In genomic region chr1:64242895-64243756, GRCh38 we compare ENCODE assay signal across 8 cellular contexts. TPM values are rescaled to one million over a fixed set of nuclear protein-coding genes. Genes with fewer than 3 reads are reported as not detected.
DNase-seq lines count a peak whose midpoint lies in the region; ATAC-seq and TF ChIP-seq lines count a peak whose summit lies in the region.

No MANE protein-coding gene starts in this region.

- H3K36me3 ChIP-seq in HCT116 (ENCODE audit: control insufficient read depth in 1 of 2, insufficient read depth in 2 of 2, low read length in 2 of 2) (no peaks in the 10 kb centered on the region), OCI-LY1 (ENCODE audit: insufficient read depth, low read length) (no peaks in the 10 kb centered on the region), neuronal stem cell (replicated peaks in 1 of 2; ENCODE audit: control insufficient read depth in 2 of 2, insufficient read depth in 2 of 2, low read length in 2 of 2) (no peaks in the 10 kb centered on the region)

- no peak overlapping the region for H2AK5ac ChIP-seq in neuronal stem cell (ENCODE audit: low read depth, low read length)

- H3K4me2 ChIP-seq in HCT116 (ENCODE audit: low read length) (no peak overlapping the region), OCI-LY1 (ENCODE audit: low read length) (peak overlapping the region; percentile 51), neuronal stem cell (ENCODE audit: insufficient read depth, low read length, poor library complexity, severe bottlenecking) (no peak overlapping the region)

- no peaks in the 10 kb centered on the region for H4K20me1 ChIP-seq in HCT116 (ENCODE audit: insufficient read depth)
- no peaks in the 10 kb centered on the region for H4K20me1 ChIP-seq in OCI-LY1 (ENCODE audit: insufficient read depth, low read length)

- intact Hi-C loops in HCT116 (cut with micrococcal nuclease) = loop anchor here (1.0 to 10.0 kb wide), 4 partner anchors 551 to 918 kb away; partner anchors contain the start of gene FOXD3

- H3K27me3 Mint-ChIP-seq in mesothelial cell of epicardium (ENCODE audit: low read depth) = no peaks in the 10 kb centered on the region

- H3K9me3 ChIP-seq in HCT116 (ENCODE audit: control insufficient read depth in 1 of 2, insufficient read depth in 1 of 2, low read depth in 1 of 2, low read length in 2 of 2) (no peaks in the 10 kb centered on the region), OCI-LY1 (ENCODE audit: low read length) (no peaks in the 10 kb centered on the region), neuronal stem cell (replicated peaks in 1 of 2; ENCODE audit: control insufficient read depth in 2 of 2, insufficient read depth in 1 of 2, low read depth in 1 of 2, low read length in 2 of 2) (no peaks in the 10 kb centered on the region)

- no CpG with 5 or more reads among the region's 6 CpGs for WGBS in neuronal stem cell (ENCODE audit: extremely low coverage in 2 of 2, insufficient read length in 2 of 2, insufficient replicate concordance in 1 of 2), 2 donors

- H2BK120ac ChIP-seq in neuronal stem cell (ENCODE audit: low read depth, low read length) = no peak overlapping the region

- peak; percentile 47 for DNase-seq in COR-L47 (lab: John Stamatoyannopoulos, UW)
- peak; percentile 40 for DNase-seq in HCT116 (ENCODE audit: low read depth, low spot score)
- peak; percentile 79 for DNase-seq in choroid plexus epithelial cell (ENCODE audit: low read depth)
- DNase-seq in mesothelial cell of epicardium (ENCODE audit: low spot score in 2 of 2, unreplicated experiment in 2 of 2) = no peak
- DNase-seq in mucosa of gallbladder (ENCODE audit: low spot score) = no peak
- DNase-seq in neuronal stem cell (ENCODE audit: low spot score) = no peak

- H2BK5ac ChIP-seq in neuronal stem cell (ENCODE audit: low read length) = no peak overlapping the region

- H3K4ac ChIP-seq in neuronal stem cell (ENCODE audit: low read length) = no peak overlapping the region

- RAD21 ChIA-PET in HCT116 (lab: Charles Lee; ENCODE audit: low non-redundant PET in 1 of 2, low total read pairs in 2 of 2, uncharacterized antibody in 2 of 2, unreplicated experiment in 2 of 2) = interaction anchor here (0.7 to 1.2 kb wide), 2 partner anchors 551 to 581 kb away, joined by 3 read pairs; no protein-coding TSS in a partner anchor

- H3K4me1 Mint-ChIP-seq in mesothelial cell of epicardium = peaks cover 47% of the 10 kb centered on the region

- no peaks in the 10 kb centered on the region for H3K4me1 ChIP-seq in HCT116 (ENCODE audit: control insufficient read depth in 1 of 2, insufficient read depth in 2 of 2, low read length in 2 of 2)
- H3K4me1 ChIP-seq in OCI-LY1 (ENCODE audit: insufficient read depth, low read length, severe bottlenecking) = peaks cover 20% of the 10 kb centered on the region
- peaks cover 2 to 3% of the 10 kb centered on the region in 2 donors for H3K4me1 ChIP-seq in neuronal stem cell (ENCODE audit: control insufficient read depth in 2 of 2, insufficient read depth in 1 of 2, low read depth in 1 of 2, low read length in 2 of 2)

- H4K91ac ChIP-seq in neuronal stem cell (ENCODE audit: low read depth, low read length, poor library complexity) = no peak overlapping the region

- H3K4me3 ChIP-seq in HCT116 (replicated peaks in 1 of 2; ENCODE audit: low read depth in 1 of 2, low read length in 2 of 2) (no peak overlapping the region), OCI-LY1 (ENCODE audit: low read depth, low read length, poor library complexity, severe bottlenecking) (peak overlapping the region; percentile 15), choroid plexus epithelial cell (ENCODE audit: low read depth, low read length) (no peak overlapping the region), neuronal stem cell (ENCODE audit: low read length in 2 of 2) (no peak overlapping the region)

- H3K79me1 ChIP-seq in neuronal stem cell (ENCODE audit: low read depth, low read length) = no peaks in the 10 kb centered on the region

- H3K27ac Mint-ChIP-seq in mesothelial cell of epicardium = peak overlapping the region; percentile 83

- H3F3A ChIP-seq in OCI-LY1 (ENCODE audit: insufficient read depth, low read length) = no peaks in the 10 kb centered on the region

- no peak overlapping the region for H3K18ac ChIP-seq in neuronal stem cell (ENCODE audit: low read length)

- H3K9me3 Mint-ChIP-seq in mesothelial cell of epicardium = no peaks in the 10 kb centered on the region

- no peak overlapping the region for H4K8ac ChIP-seq in neuronal stem cell (ENCODE audit: low read depth, low read length)

- TF ChIP-seq CTCF in HCT116 (IDR thresholded peaks at IDR 0.05 in 2 of 3, conservative IDR thresholded peaks at IDR 0.05 in 1 of 3; ENCODE audit: borderline replicate concordance in 1 of 3, insufficient read depth in 1 of 3, low read depth in 2 of 3, low read length in 2 of 3) = peak; percentile 48 to 77 (median 63)
- TF ChIP-seq CTCF in OCI-LY1 (IDR thresholded peaks at IDR 0.05; ENCODE audit: low read length) = peak; percentile 53; the same call in 1 of the 2 replicates
- TF ChIP-seq CTCF in choroid plexus epithelial cell (conservative IDR thresholded peaks at IDR 0.05; ENCODE audit: low read depth, low read length) = peak; percentile 50
- peak; percentile 60 for TF ChIP-seq CTCF in mesothelial cell of epicardium (IDR thresholded peaks at IDR 0.05; ENCODE audit: unreplicated experiment)

- no peaks in the 10 kb centered on the region for H3K36me3 Mint-ChIP-seq in mesothelial cell of epicardium

- TF ChIP-seq RAD21 in HCT116 (IDR thresholded peaks at IDR 0.05; ENCODE audit: low read depth) = peak; percentile 82

- CTCF ChIA-PET in HCT116 (lab: Charles Lee) = interaction anchor here (0.9 to 8.8 kb wide), 13 partner anchors 106 to 689 kb away, joined by 3 to 104 read pairs (median 4); partner anchors contain the start of gene ROR1

- H2AFZ ChIP-seq in HCT116 (ENCODE audit: low read depth, low read length, poor library complexity, severe bottlenecking) = peak overlapping the region; percentile 79
- H2AFZ ChIP-seq in OCI-LY1 (ENCODE audit: low read length) = peak overlapping the region; percentile 65
- H2AFZ ChIP-seq in neuronal stem cell (ENCODE audit: low read length) = no peak overlapping the region

- no TSS peak for BruUV-seq in HCT116 (replicated peaks; lab: Mats Ljungman, UMichigan)

- H2BK12ac ChIP-seq in neuronal stem cell (ENCODE audit: low read length) = no peak overlapping the region

- H3K14ac ChIP-seq in neuronal stem cell (ENCODE audit: low read length) = no peak overlapping the region

- H3K23ac ChIP-seq in neuronal stem cell (ENCODE audit: low read depth, low read length, poor library complexity) = no peak overlapping the region

- H3K9ac ChIP-seq in HCT116 (ENCODE audit: low read length) = no peak overlapping the region
- no peak overlapping the region for H3K9ac ChIP-seq in OCI-LY1 (ENCODE audit: low read length)
- no peak overlapping the region for H3K9ac ChIP-seq in neuronal stem cell (ENCODE audit: low read depth, low read length, poor library complexity)

- POLR2A ChIA-PET in HCT116 (lab: Charles Lee) = no interaction called here

- TF ChIP-seq POLR2A in HCT116 (IDR thresholded peaks at IDR 0.05; ENCODE audit: borderline replicate concordance, extremely low read depth, insufficient read depth, insufficient read length) = no peak

- H3K27me3 ChIP-seq in HCT116 (ENCODE audit: insufficient read depth, low read length) (no peaks in the 10 kb centered on the region), OCI-LY1 (ENCODE audit: insufficient read depth, low read length) (no peaks in the 10 kb centered on the region), neuronal stem cell (ENCODE audit: control insufficient read depth in 3 of 3, insufficient read depth in 3 of 3, low read depth in 1 of 3, low read length in 3 of 3) (peaks cover 0 to 9% (median 0%) of the 10 kb centered on the region in 3 experiments)

- H3K79me2 ChIP-seq in HCT116 (ENCODE audit: insufficient read depth, low read length) (no peaks in the 10 kb centered on the region), OCI-LY1 (ENCODE audit: insufficient read depth, low read length) (no peaks in the 10 kb centered on the region)

- ATAC-seq in HCT116 (peak; percentile 74), HG02763 (IDR thresholded peaks at IDR 0.05; ENCODE audit: unreplicated experiment) (no peak)

- H2BK15ac ChIP-seq in neuronal stem cell (ENCODE audit: low read length) = no peak overlapping the region

- H3K9me2 ChIP-seq in HCT116 (ENCODE audit: insufficient read depth) (no peaks in the 10 kb centered on the region), OCI-LY1 (ENCODE audit: low read depth, low read length) (no peaks in the 10 kb centered on the region)

- H3K27ac ChIP-seq in HCT116 (ENCODE audit: low read depth, low read length) (no peak overlapping the region), OCI-LY1 (ENCODE audit: low read depth, low read length, poor library complexity, severe bottlenecking) (no peak overlapping the region), neuronal stem cell (replicated peaks; ENCODE audit: low read length) (no peak overlapping the region)

- no peak overlapping the region for H3K4me3 Mint-ChIP-seq in mesothelial cell of epicardium

TF ChIP-seq in HCT116, 20 proteins besides CTCF, POLR2A, EP300 and RAD21 (continues in another document):
- TF ChIP-seq EZH2phosphoT487 (IDR thresholded peaks at IDR 0.05; ENCODE audit: borderline replicate concordance) (no peak), FOSL1 (IDR thresholded peaks at IDR 0.05; ENCODE audit: low read depth) (no peak), SP1 (IDR thresholded peaks at IDR 0.05; ENCODE audit: low read depth) (no peak), ELF1 (IDR thresholded peaks at IDR 0.05; ENCODE audit: borderline replicate concordance, low read depth) (no peak), TCF7L2 (IDR thresholded peaks at IDR 0.05; ENCODE audit: borderline replicate concordance, extremely low read depth, insufficient read depth, insufficient read length) (no peak), JUND (IDR thresholded peaks at IDR 0.05) (no peak), ZFX (IDR thresholded peaks at IDR 0.05) (no peak), MAX (IDR thresholded peaks at IDR 0.05) (no peak), SIN3A (IDR thresholded peaks at IDR 0.05; ENCODE audit: low read depth) (no peak), EGR1 (IDR thresholded peaks at IDR 0.05; ENCODE audit: low read depth) (no peak), CBX3 (IDR thresholded peaks at IDR 0.05; ENCODE audit: low read depth) (no peak)

RNA-seq across cellular contexts. Expression of gene UBE2U, which starts 39.7 kb away (rescaled TPM):
- total RNA-seq in HCT116 (2021; ENCODE audit: unreplicated experiment) (not detected), mesothelial cell of epicardium (not detected in 3 replicates), mucosa of gallbladder (not detected)
- not detected in 2 replicates for polyA plus RNA-seq in HCT116 (2012)
- polyA plus RNA-seq in neuronal stem cell (2013, experiment 1 of 2) = not detected
- polyA plus RNA-seq in neuronal stem cell (2013, experiment 2 of 2) = not detected

Comparison
In these comparisons a context has a peak if more than half of its experiments do, and no peak if none do; other contexts are left out.
1. DNase-seq: peak in COR-L47 (single experiment), HCT116 (single experiment) and choroid plexus epithelial cell (single experiment); none in mesothelial cell of epicardium (0 of 2), mucosa of gallbladder (single experiment) and neuronal stem cell (single experiment).
2. Peak in every context shown above with its lines, with median percentiles within 50 percentile points of each other: CTCF ChIP-seq.